ENCODE assay signal across 1 cellular context in genomic region chr9:136110082-136111061, GRCh38.
TF ChIP-seq lines count a peak whose summit lies in the region.

No MANE protein-coding gene starts in this region.

TF ChIP-seq in HepG2, 621 proteins besides CTCF, POLR2A, EP300 and RAD21 (continued from another document):
- TF ChIP-seq MAFG (CRISPR knock-in tag; IDR thresholded peaks at IDR 0.05) (0 out of 2 replicates have a peak, but pooled peaks have one; percentile 67), ZNF484 (CRISPR knock-in tag; IDR thresholded peaks at IDR 0.05; ENCODE audit: borderline replicate concordance, low read depth) (no peak), NAIF1 (CRISPR knock-in tag; IDR thresholded peaks at IDR 0.05; ENCODE audit: borderline replicate concordance) (no peak), HIVEP1 (CRISPR knock-in tag; IDR thresholded peaks at IDR 0.05) (no peak), ZNF562 (CRISPR knock-in tag; IDR thresholded peaks at IDR 0.05; ENCODE audit: borderline replicate concordance) (no peak), STAG1 (CRISPR knock-in tag; IDR thresholded peaks at IDR 0.05) (0 out of 2 replicates have a peak, but pooled peaks have one; percentile 7), PCBP2 (optimal IDR thresholded peaks at IDR 0.05; ENCODE audit: low read depth, low read length, poor library complexity, severe bottlenecking) (no peak), ZNF879 (CRISPR knock-in tag; IDR thresholded peaks at IDR 0.05) (no peak), MXD3 (CRISPR knock-in tag; IDR thresholded peaks at IDR 0.05) (no peak), RBFOX2 (IDR thresholded peaks at IDR 0.05; ENCODE audit: low read depth, low read length) (no peak), ZFP36L2 (CRISPR knock-in tag; IDR thresholded peaks at IDR 0.05) (no peak), ZNF382 (CRISPR knock-in tag; IDR thresholded peaks at IDR 0.05; ENCODE audit: borderline replicate concordance) (no peak), ZHX1 (CRISPR knock-in tag; IDR thresholded peaks at IDR 0.05; ENCODE audit: low read depth) (no peak), IRF1 (CRISPR knock-in tag; IDR thresholded peaks at IDR 0.05; ENCODE audit: low read depth) (no peak), WIZ (CRISPR knock-in tag; IDR thresholded peaks at IDR 0.05) (no peak), SOX13 (IDR thresholded peaks at IDR 0.05) (no peak), SOX13 (CRISPR knock-in tag; conservative IDR thresholded peaks at IDR 0.05 in 1 of 2, IDR thresholded peaks at IDR 0.05 in 1 of 2) (no peak), ZFP90 (CRISPR knock-in tag; IDR thresholded peaks at IDR 0.05; ENCODE audit: borderline replicate concordance) (no peak), ARNT (IDR thresholded peaks at IDR 0.05) (no peak), SAP130 (CRISPR knock-in tag; IDR thresholded peaks at IDR 0.05; ENCODE audit: low read depth) (no peak), MAFK (conservative IDR thresholded peaks at IDR 0.05 in 1 of 2, IDR thresholded peaks at IDR 0.05 in 1 of 2; ENCODE audit: low read length in 2 of 2) (peak; percentile 98), CCDC6 (CRISPR knock-in tag; IDR thresholded peaks at IDR 0.05) (no peak), ZMYM2 (CRISPR knock-in tag; IDR thresholded peaks at IDR 0.05) (no peak), ZNF577 (CRISPR knock-in tag; IDR thresholded peaks at IDR 0.05; ENCODE audit: borderline replicate concordance, low read depth) (no peak), MZF1 (CRISPR knock-in tag; IDR thresholded peaks at IDR 0.05; ENCODE audit: borderline replicate concordance) (no peak), ETS1 (CRISPR knock-in tag; IDR thresholded peaks at IDR 0.05) (no peak), MAFF (IDR thresholded peaks at IDR 0.05; ENCODE audit: low read depth, low read length) (peak; percentile 97), TAF1 (CRISPR knock-in tag; IDR thresholded peaks at IDR 0.05) (no peak), AGO1 (IDR thresholded peaks at IDR 0.05; ENCODE audit: low read depth, low read length, poor library complexity, severe bottlenecking) (no peak), PATZ1 (CRISPR knock-in tag; IDR thresholded peaks at IDR 0.05) (no peak), CREB1 (IDR thresholded peaks at IDR 0.05) (no peak), CREB1 (CRISPR knock-in tag; IDR thresholded peaks at IDR 0.05) (no peak), ZSCAN22 (CRISPR knock-in tag; IDR thresholded peaks at IDR 0.05) (no peak), SOX6 (IDR thresholded peaks at IDR 0.05) (no peak), SOX6 (CRISPR knock-in tag; IDR thresholded peaks at IDR 0.05) (no peak), AGO2 (optimal IDR thresholded peaks at IDR 0.05; ENCODE audit: low read depth, low read length) (peak; percentile 12), AHR (CRISPR knock-in tag; IDR thresholded peaks at IDR 0.05) (no peak), ZNF83 (CRISPR knock-in tag; IDR thresholded peaks at IDR 0.05; ENCODE audit: borderline replicate concordance) (no peak), CBX2 (IDR thresholded peaks at IDR 0.05; ENCODE audit: low read depth, low read length) (no peak), CBX2 (CRISPR knock-in tag; IDR thresholded peaks at IDR 0.05; ENCODE audit: low read depth) (no peak), KLF13 (CRISPR knock-in tag; IDR thresholded peaks at IDR 0.05) (no peak)
- TF ChIP-seq, protein P1, sequence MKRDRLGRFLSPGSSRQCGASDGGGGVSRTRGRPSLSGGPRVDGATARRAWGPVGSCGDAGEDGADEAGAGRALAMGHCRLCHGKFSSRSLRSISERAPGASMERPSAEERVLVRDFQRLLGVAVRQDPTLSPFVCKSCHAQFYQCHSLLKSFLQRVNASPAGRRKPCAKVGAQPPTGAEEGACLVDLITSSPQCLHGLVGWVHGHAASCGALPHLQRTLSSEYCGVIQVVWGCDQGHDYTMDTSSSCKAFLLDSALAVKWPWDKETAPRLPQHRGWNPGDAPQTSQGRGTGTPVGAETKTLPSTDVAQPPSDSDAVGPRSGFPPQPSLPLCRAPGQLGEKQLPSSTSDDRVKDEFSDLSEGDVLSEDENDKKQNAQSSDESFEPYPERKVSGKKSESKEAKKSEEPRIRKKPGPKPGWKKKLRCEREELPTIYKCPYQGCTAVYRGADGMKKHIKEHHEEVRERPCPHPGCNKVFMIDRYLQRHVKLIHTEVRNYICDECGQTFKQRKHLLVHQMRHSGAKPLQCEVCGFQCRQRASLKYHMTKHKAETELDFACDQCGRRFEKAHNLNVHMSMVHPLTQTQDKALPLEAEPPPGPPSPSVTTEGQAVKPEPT (CRISPR knock-in tag; IDR thresholded peaks at IDR 0.05; ENCODE audit: low read depth) = no peak
- TF ChIP-seq, protein P2, sequence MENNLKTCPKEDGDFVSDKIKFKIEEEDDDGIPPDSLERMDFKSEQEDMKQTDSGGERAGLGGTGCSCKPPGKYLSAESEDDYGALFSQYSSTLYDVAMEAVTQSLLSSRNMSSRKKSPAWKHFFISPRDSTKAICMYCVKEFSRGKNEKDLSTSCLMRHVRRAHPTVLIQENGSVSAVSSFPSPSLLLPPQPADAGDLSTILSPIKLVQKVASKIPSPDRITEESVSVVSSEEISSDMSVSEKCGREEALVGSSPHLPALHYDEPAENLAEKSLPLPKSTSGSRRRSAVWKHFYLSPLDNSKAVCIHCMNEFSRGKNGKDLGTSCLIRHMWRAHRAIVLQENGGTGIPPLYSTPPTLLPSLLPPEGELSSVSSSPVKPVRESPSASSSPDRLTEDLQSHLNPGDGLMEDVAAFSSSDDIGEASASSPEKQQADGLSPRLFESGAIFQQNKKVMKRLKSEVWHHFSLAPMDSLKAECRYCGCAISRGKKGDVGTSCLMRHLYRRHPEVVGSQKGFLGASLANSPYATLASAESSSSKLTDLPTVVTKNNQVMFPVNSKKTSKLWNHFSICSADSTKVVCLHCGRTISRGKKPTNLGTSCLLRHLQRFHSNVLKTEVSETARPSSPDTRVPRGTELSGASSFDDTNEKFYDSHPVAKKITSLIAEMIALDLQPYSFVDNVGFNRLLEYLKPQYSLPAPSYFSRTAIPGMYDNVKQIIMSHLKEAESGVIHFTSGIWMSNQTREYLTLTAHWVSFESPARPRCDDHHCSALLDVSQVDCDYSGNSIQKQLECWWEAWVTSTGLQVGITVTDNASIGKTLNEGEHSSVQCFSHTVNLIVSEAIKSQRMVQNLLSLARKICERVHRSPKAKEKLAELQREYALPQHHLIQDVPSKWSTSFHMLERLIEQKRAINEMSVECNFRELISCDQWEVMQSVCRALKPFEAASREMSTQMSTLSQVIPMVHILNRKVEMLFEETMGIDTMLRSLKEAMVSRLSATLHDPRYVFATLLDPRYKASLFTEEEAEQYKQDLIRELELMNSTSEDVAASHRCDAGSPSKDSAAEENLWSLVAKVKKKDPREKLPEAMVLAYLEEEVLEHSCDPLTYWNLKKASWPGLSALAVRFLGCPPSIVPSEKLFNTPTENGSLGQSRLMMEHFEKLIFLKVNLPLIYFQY (CRISPR knock-in tag; IDR thresholded peaks at IDR 0.05; ENCODE audit: borderline replicate concordance) = no peak
- TF ChIP-seq, protein P3, sequence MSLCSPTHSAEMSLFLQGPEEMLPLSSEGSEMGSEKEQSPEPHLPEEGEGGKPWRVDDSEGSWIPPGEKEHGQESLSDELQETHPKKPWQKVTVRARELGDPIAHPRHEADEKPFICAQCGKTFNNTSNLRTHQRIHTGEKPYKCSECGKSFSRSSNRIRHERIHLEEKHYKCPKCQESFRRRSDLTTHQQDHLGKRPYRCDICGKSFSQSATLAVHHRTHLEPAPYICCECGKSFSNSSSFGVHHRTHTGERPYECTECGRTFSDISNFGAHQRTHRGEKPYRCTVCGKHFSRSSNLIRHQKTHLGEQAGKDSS (CRISPR knock-in tag; IDR thresholded peaks at IDR 0.05; ENCODE audit: borderline replicate concordance, low read depth) = no peak
- TF ChIP-seq, protein P4, sequence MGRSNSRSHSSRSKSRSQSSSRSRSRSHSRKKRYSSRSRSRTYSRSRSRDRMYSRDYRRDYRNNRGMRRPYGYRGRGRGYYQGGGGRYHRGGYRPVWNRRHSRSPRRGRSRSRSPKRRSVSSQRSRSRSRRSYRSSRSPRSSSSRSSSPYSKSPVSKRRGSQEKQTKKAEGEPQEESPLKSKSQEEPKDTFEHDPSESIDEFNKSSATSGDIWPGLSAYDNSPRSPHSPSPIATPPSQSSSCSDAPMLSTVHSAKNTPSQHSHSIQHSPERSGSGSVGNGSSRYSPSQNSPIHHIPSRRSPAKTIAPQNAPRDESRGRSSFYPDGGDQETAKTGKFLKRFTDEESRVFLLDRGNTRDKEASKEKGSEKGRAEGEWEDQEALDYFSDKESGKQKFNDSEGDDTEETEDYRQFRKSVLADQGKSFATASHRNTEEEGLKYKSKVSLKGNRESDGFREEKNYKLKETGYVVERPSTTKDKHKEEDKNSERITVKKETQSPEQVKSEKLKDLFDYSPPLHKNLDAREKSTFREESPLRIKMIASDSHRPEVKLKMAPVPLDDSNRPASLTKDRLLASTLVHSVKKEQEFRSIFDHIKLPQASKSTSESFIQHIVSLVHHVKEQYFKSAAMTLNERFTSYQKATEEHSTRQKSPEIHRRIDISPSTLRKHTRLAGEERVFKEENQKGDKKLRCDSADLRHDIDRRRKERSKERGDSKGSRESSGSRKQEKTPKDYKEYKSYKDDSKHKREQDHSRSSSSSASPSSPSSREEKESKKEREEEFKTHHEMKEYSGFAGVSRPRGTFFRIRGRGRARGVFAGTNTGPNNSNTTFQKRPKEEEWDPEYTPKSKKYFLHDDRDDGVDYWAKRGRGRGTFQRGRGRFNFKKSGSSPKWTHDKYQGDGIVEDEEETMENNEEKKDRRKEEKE (IDR thresholded peaks at IDR 0.05) = no peak
